18 cellular contexts compared by ENCODE assay signal in the genomic region with DNA sequence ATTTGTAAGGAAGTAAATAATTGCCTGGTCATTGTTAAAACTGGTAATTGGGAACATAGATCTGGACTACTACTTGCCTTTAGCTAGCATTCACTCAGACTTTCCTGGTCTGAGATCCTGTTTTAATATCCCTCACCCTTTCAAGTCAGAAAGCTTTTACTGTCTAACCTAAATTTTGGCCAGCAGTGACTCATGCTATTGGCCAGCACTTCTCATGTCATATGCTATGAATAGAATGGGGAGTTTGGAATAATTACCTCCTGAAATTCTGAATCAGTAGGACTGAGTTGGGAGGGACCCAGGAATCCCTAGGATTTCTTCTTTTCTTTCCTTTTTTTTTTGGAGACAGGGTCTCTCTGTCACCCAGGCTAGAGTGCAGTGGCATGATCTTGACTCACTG. TPM values are rescaled to one million over a fixed set of nuclear protein-coding genes. Genes with fewer than 3 reads are reported as not detected.
A peak's percentile ranks its signal among the peaks of the same experiment; 100 is the strongest.
DNase-seq lines count a peak whose midpoint lies in the region; ATAC-seq and TF ChIP-seq lines count a peak whose summit lies in the region.
"Had no signal": no experiment of that assay in that cellular context is flagged by ENCODE, and none has a peak within 500 bp of the region (broad histone marks: within the 10 kb centered on the region; RNA-seq: fewer than 3 reads in every experiment).

No MANE protein-coding gene starts in this region.

- no peaks in the 10 kb centered on the region for H3K27me3 Mint-ChIP-seq in naive thymus-derived CD4-positive, alpha-beta T cell
- H3K27me3 Mint-ChIP-seq: activated naive CD4-positive, alpha-beta T cell treated with anti-CD3 and anti-CD28 coated beads, Interleukin-2, amount 50 U/mL, for 24 hours; B cell had no signal

- no peak overlapping the region for H2AFZ ChIP-seq in SK-N-SH (ENCODE audit: low read depth)

- intact Hi-C loops in naive thymus-derived CD4-positive, alpha-beta T cell (cut with micrococcal nuclease): no loop called here

- H3K27me3 ChIP-seq in SK-N-SH (ENCODE audit: insufficient read depth): no peaks in the 10 kb centered on the region
- no peaks in the 10 kb centered on the region for H3K27me3 ChIP-seq in naive thymus-derived CD4-positive, alpha-beta T cell (ENCODE audit: control insufficient read depth in 2 of 2, insufficient read depth in 2 of 2, low read length in 2 of 2)
- H3K27me3 ChIP-seq: brain microvascular endothelial cell had no signal

- H3K27ac ChIP-seq in SK-N-SH (ENCODE audit: low read depth in 2 of 2, low read length in 1 of 2): peak overlapping the region in 1 of 2 experiments; percentile 44; a peak in 1 of 4 replicates
- H3K27ac ChIP-seq in naive thymus-derived CD4-positive, alpha-beta T cell (ENCODE audit: low read depth, low read length): no peak overlapping the region
- H3K27ac ChIP-seq: brain microvascular endothelial cell, prostate gland had no signal

- ATAC-seq in naive thymus-derived CD4-positive, alpha-beta T cell: no peak
- no peak for ATAC-seq in stimulated activated effector memory CD8-positive, alpha-beta T cell treated with anti-CD3 and anti-CD28 coated beads, Interleukin-12 subunit alpha, Interleukin-12 subunit beta, amount 100 ng/mL, for 72 hours
- ATAC-seq: left colon, Panc1 had no signal

- H3K9me2 ChIP-seq in SK-N-SH: no peaks in the 10 kb centered on the region

- DNase-seq in GM03348 (ENCODE audit: low spot score): peak; percentile 68
- DNase-seq in SK-N-SH: no peak
- peak; percentile 69 for DNase-seq in fibroblast of mammary gland (ENCODE audit: low read depth)
- DNase-seq in stromal cell of bone marrow (ENCODE audit: low read depth): peak; percentile 77
- no peak for DNase-seq in naive thymus-derived CD4-positive, alpha-beta T cell
- DNase-seq in NCI-H1092 treated with DMSO at 0.1 percent for 48 hours (lab: John Stamatoyannopoulos, UW): no peak
- DNase-seq in stimulated activated effector memory CD8-positive, alpha-beta T cell treated with anti-CD3 and anti-CD28 coated beads, Interleukin-12 subunit alpha, Interleukin-12 subunit beta, amount 100 ng/mL, for 72 hours (ENCODE audit: low spot score in 2 of 2): no peak
- DNase-seq: activated CD4-positive, alpha-beta T cell treated with anti-CD3 and anti-CD28 coated beads for 1 hour; activated CD8-positive, alpha-beta memory T cell treated with anti-CD3 and anti-CD28 coated beads for 24 hours; activated T-cell treated with anti-CD3 and anti-CD28 coated beads, Interleukin-2, amount 50 U/mL, for 48 hours; brain microvascular endothelial cell; cortex of kidney; left colon; NCI-H146 had no signal

- H3K79me2 ChIP-seq in SK-N-SH (ENCODE audit: insufficient read depth): no peaks in the 10 kb centered on the region

- H3K36me3 ChIP-seq in SK-N-SH (replicated peaks in 1 of 2; ENCODE audit: control insufficient read depth in 1 of 2, insufficient read depth in 2 of 2, low read length in 1 of 2): peaks cover 58 to 64% of the 10 kb centered on the region in 2 experiments
- peaks cover 0 to 31% (median 0%) of the 10 kb centered on the region in 3 experiments for H3K36me3 ChIP-seq in naive thymus-derived CD4-positive, alpha-beta T cell (ENCODE audit: control insufficient read depth in 2 of 3, insufficient read depth in 3 of 3, low read length in 3 of 3)

- H3K4me3 Mint-ChIP-seq in naive thymus-derived CD4-positive, alpha-beta T cell: no peak overlapping the region
- no peak overlapping the region for H3K4me3 Mint-ChIP-seq in stimulated activated effector memory CD8-positive, alpha-beta T cell treated with anti-CD3 and anti-CD28 coated beads, Interleukin-12 subunit alpha, Interleukin-12 subunit beta, amount 100 ng/mL, for 72 hours
- H3K4me3 Mint-ChIP-seq: activated naive CD4-positive, alpha-beta T cell treated with anti-CD3 and anti-CD28 coated beads, Interleukin-2, amount 50 U/mL, for 24 hours; B cell had no signal

- peaks cover 26% of the 10 kb centered on the region for H3F3A ChIP-seq in SK-N-SH (replicated peaks; ENCODE audit: insufficient read depth)

- POLR2A ChIA-PET in SK-N-SH (lab: Yijun Ruan, JAX): no interaction called here
- POLR2A ChIA-PET in naive thymus-derived CD4-positive, alpha-beta T cell (lab: Charles Lee): interaction anchor here (1.1 kb wide), 1 partner anchor 31 kb away, joined by 3 read pairs; no protein-coding TSS in a partner anchor

- H3K9me3 ChIP-seq in SK-N-SH: no peaks in the 10 kb centered on the region
- no peaks in the 10 kb centered on the region for H3K9me3 ChIP-seq in naive thymus-derived CD4-positive, alpha-beta T cell (ENCODE audit: control insufficient read depth in 2 of 3, low read length in 3 of 3)
- H3K9me3 ChIP-seq: prostate gland had no signal

- H3K36me3 Mint-ChIP-seq in naive thymus-derived CD4-positive, alpha-beta T cell: peaks cover 0 to 38% (median 16%) of the 10 kb centered on the region in 5 donors
- H3K36me3 Mint-ChIP-seq in stimulated activated effector memory CD8-positive, alpha-beta T cell treated with anti-CD3 and anti-CD28 coated beads, Interleukin-12 subunit alpha, Interleukin-12 subunit beta, amount 100 ng/mL, for 72 hours: no peaks in the 10 kb centered on the region

- no peak for TF ChIP-seq RAD21 in SK-N-SH (IDR thresholded peaks at IDR 0.05; ENCODE audit: low read length)

- no peaks in the 10 kb centered on the region for H4K20me1 ChIP-seq in SK-N-SH (ENCODE audit: insufficient read depth)

- no peaks in the 10 kb centered on the region for H3K9me3 Mint-ChIP-seq in naive thymus-derived CD4-positive, alpha-beta T cell
- no peaks in the 10 kb centered on the region for H3K9me3 Mint-ChIP-seq in stimulated activated effector memory CD8-positive, alpha-beta T cell treated with anti-CD3 and anti-CD28 coated beads, Interleukin-12 subunit alpha, Interleukin-12 subunit beta, amount 100 ng/mL, for 72 hours
- H3K9me3 Mint-ChIP-seq: activated naive CD4-positive, alpha-beta T cell treated with anti-CD3 and anti-CD28 coated beads, Interleukin-2, amount 50 U/mL, for 24 hours had no signal

- peaks cover 2 to 5% (median 4%) of the 10 kb centered on the region in 7 donors for H3K4me1 Mint-ChIP-seq in naive thymus-derived CD4-positive, alpha-beta T cell
- H3K4me1 Mint-ChIP-seq in stimulated activated effector memory CD8-positive, alpha-beta T cell treated with anti-CD3 and anti-CD28 coated beads, Interleukin-12 subunit alpha, Interleukin-12 subunit beta, amount 100 ng/mL, for 72 hours: no peaks in the 10 kb centered on the region
- H3K4me1 Mint-ChIP-seq: activated naive CD4-positive, alpha-beta T cell treated with anti-CD3 and anti-CD28 coated beads, Interleukin-2, amount 50 U/mL, for 24 hours; B cell had no signal

- no peaks in the 10 kb centered on the region; a peak in 1 of 4 replicates for H3K4me1 ChIP-seq in SK-N-SH (ENCODE audit: control insufficient read depth in 1 of 2, insufficient read depth in 2 of 2, low read depth in 1 of 2, low read length in 1 of 2)
- no peaks in the 10 kb centered on the region for H3K4me1 ChIP-seq in naive thymus-derived CD4-positive, alpha-beta T cell (ENCODE audit: control insufficient read depth in 2 of 2, insufficient read depth in 2 of 2, low read length in 2 of 2)
- H3K4me1 ChIP-seq: prostate gland had no signal

- H3K4me2 ChIP-seq in SK-N-SH: no peak overlapping the region

- no peak for TF ChIP-seq EP300 in SK-N-SH (IDR thresholded peaks at IDR 0.05; ENCODE audit: borderline replicate concordance in 1 of 2, low read depth in 1 of 2, low read length in 1 of 2)

- H3K27ac Mint-ChIP-seq in naive thymus-derived CD4-positive, alpha-beta T cell: no peak overlapping the region
- no peak overlapping the region for H3K27ac Mint-ChIP-seq in stimulated activated effector memory CD8-positive, alpha-beta T cell treated with anti-CD3 and anti-CD28 coated beads, Interleukin-12 subunit alpha, Interleukin-12 subunit beta, amount 100 ng/mL, for 72 hours
- H3K27ac Mint-ChIP-seq: activated naive CD4-positive, alpha-beta T cell treated with anti-CD3 and anti-CD28 coated beads, Interleukin-2, amount 50 U/mL, for 24 hours; B cell had no signal

- no peak overlapping the region for H3K4me3 ChIP-seq in SK-N-SH (ENCODE audit: low read depth in 2 of 2, low read length in 1 of 2)
- H3K4me3 ChIP-seq in fibroblast of mammary gland (ENCODE audit: control insufficient read depth, low read depth, low read length): no peak overlapping the region
- no peak overlapping the region for H3K4me3 ChIP-seq in naive thymus-derived CD4-positive, alpha-beta T cell (ENCODE audit: low read length)
- H3K4me3 ChIP-seq: prostate gland had no signal

- CTCF ChIA-PET in SK-N-SH (lab: Yijun Ruan, JAX): interaction anchor here (1.5 kb wide), 1 partner anchor 19 kb away, joined by 3 read pairs; no protein-coding TSS in a partner anchor
- CTCF ChIA-PET in naive thymus-derived CD4-positive, alpha-beta T cell (lab: Charles Lee): no interaction called here

- TF ChIP-seq CTCF in SK-N-SH (IDR thresholded peaks at IDR 0.05) (no peak), fibroblast of mammary gland (conservative IDR thresholded peaks at IDR 0.05; ENCODE audit: control insufficient read depth, insufficient read depth, low read depth, low read length) (no peak)

- H3K9ac ChIP-seq in SK-N-SH: no peak overlapping the region

RNA-seq across cellular contexts. Expression of a gene that starts 19.3 kb away (rescaled TPM):
- 53.5 and 83.2 TPM in 2 replicates for polyA plus RNA-seq in SK-N-SH (2012; rRNA removed)
- polyA plus RNA-seq in SK-N-SH (2012; cell fraction: cytosol; rRNA removed): 13.9 and 17.0 TPM in 2 replicates
- 429 and 437 TPM in 2 replicates for polyA plus RNA-seq in SK-N-SH (2012; cell fraction: nucleus; rRNA removed)
- total RNA-seq in naive thymus-derived CD4-positive, alpha-beta T cell: 10 to 100 TPM; 18.9 to 28.1 (median 19.7) TPM
- polyA plus RNA-seq in naive thymus-derived CD4-positive, alpha-beta T cell: 1 to 10 TPM; 2.6 to 3.6 TPM

RNA-seq across cellular contexts. Expression of a gene that starts 19.4 kb away (rescaled TPM):
- polyA plus RNA-seq in SK-N-SH (2012; rRNA removed): 15.6 and 18.6 TPM in 2 replicates
- 5.7 and 9.0 TPM in 2 replicates for polyA plus RNA-seq in SK-N-SH (2012; cell fraction: cytosol; rRNA removed)
- 55.3 and 80.2 TPM in 2 replicates for polyA plus RNA-seq in SK-N-SH (2012; cell fraction: nucleus; rRNA removed)
- 10 to 100 TPM; 18.7 to 35.8 (median 21.2) TPM for total RNA-seq in naive thymus-derived CD4-positive, alpha-beta T cell
- 1 to 10 TPM; 3.6 to 9.8 TPM for polyA plus RNA-seq in naive thymus-derived CD4-positive, alpha-beta T cell

RNA-seq across cellular contexts. Expression of a gene that starts 19.4 kb away (rescaled TPM):
- 72.2 and 90.6 TPM in 2 replicates for polyA plus RNA-seq in SK-N-SH (2012; rRNA removed)
- polyA plus RNA-seq in SK-N-SH (2012; cell fraction: cytosol; rRNA removed): 40.6 and 56.8 TPM in 2 replicates
- polyA plus RNA-seq in SK-N-SH (2012; cell fraction: nucleus; rRNA removed): 101 and 132 TPM in 2 replicates
- 10 to 100 TPM; 12.6 to 33.4 (median 28.3) TPM for total RNA-seq in naive thymus-derived CD4-positive, alpha-beta T cell
- polyA plus RNA-seq in naive thymus-derived CD4-positive, alpha-beta T cell: 10 to 100 TPM; 17.4 to 29.5 TPM

RNA-seq across cellular contexts. Expression of a gene that starts 31.8 kb away (rescaled TPM):
- polyA plus RNA-seq in SK-N-SH (2012; rRNA removed): 47.5 and 59.8 TPM in 2 replicates
- 27.8 and 33.6 TPM in 2 replicates for polyA plus RNA-seq in SK-N-SH (2012; cell fraction: cytosol; rRNA removed)
- polyA plus RNA-seq in SK-N-SH (2012; cell fraction: nucleus; rRNA removed): 178 and 182 TPM in 2 replicates
- 10 to 100 TPM; 21.4 to 62.0 (median 49.0) TPM for total RNA-seq in naive thymus-derived CD4-positive, alpha-beta T cell
- 10 to 100 TPM; 15.5 to 21.2 TPM for polyA plus RNA-seq in naive thymus-derived CD4-positive, alpha-beta T cell

RNA-seq across cellular contexts. Expression of a gene that starts 31.8 kb away (rescaled TPM):
- polyA plus RNA-seq in SK-N-SH (2012; rRNA removed): 5.7 and 8.1 TPM in 2 replicates
- 2.8 and 4.7 TPM in 2 replicates for polyA plus RNA-seq in SK-N-SH (2012; cell fraction: cytosol; rRNA removed)
- polyA plus RNA-seq in SK-N-SH (2012; cell fraction: nucleus; rRNA removed): 25.9 and 30.0 TPM in 2 replicates
- total RNA-seq in naive thymus-derived CD4-positive, alpha-beta T cell: 10 to 100 TPM; 38.7 to 49.8 (median 40.8) TPM
- 10 to 100 TPM in 1 of 2 donors, 1 to 10 TPM in 1; 6.0 to 14.3 TPM for polyA plus RNA-seq in naive thymus-derived CD4-positive, alpha-beta T cell

Comparison
In these comparisons a context has a peak if more than half of its experiments do, and no peak if none do; other contexts are left out.
1. DNase-seq: peak in GM03348 (single experiment), fibroblast of mammary gland (single experiment) and stromal cell of bone marrow (single experiment); none in SK-N-SH (single experiment), naive thymus-derived CD4-positive, alpha-beta T cell (0 of 9), NCI-H1092 treated with DMSO at 0.1 percent for 48 hours (single experiment) and stimulated activated effector memory CD8-positive, alpha-beta T cell treated with anti-CD3 and anti-CD28 coated beads, Interleukin-12 subunit alpha, Interleukin-12 subunit beta, amount 100 ng/mL, for 72 hours (0 of 2).